In the genomic region with DNA sequence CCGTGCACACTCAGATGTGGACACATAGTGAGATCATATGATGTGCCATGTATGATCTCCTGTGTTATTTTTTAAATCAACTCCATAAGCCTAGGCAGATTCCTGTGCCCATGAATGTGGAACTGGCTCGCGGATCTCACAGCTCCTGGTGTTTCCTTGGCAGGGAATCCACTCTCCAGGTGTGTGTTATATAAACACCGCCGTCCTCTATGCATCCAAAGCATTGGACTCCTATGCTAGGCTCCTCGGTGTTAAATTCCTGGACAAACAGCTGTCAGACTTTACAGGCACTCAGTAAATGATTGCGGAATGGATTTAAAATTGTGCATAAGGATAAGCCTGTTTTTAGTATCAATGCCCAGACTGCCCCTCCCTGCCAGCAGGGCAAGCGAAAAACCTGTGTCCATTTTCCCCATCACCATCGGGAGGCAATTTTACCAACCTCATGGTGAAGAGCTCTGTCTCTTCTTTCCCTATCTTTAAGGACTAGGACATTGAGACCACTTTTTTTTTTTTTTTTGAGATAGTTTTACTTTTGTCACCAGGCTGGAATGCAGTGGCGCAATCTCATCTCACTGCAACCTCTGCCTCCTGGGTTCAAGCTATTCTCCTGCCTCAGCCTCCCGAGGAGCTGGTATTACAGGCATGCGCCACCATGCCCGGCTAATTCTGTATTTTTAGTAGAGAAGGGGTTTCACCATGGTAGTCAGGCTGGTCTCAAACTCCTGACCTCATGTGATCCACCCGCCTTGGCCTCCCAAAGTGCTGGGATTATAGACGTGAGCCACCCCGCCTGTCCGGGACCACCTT, we compare ENCODE assay signal across 22 cellular contexts. TPM values are rescaled to one million over a fixed set of nuclear protein-coding genes. Genes with fewer than 3 reads are reported as not detected.
A peak's percentile ranks its signal among the peaks of the same experiment; 100 is the strongest.
DNase-seq lines count a peak whose midpoint lies in the region; ATAC-seq and TF ChIP-seq lines count a peak whose summit lies in the region.
"Had no signal": no experiment of that assay in that cellular context is flagged by ENCODE, and none has a peak within 500 bp of the region (broad histone marks: within the 10 kb centered on the region; RNA-seq: fewer than 3 reads in every experiment).

No MANE protein-coding gene starts in this region.

- no peak for TF ChIP-seq POLR2A in thyroid gland (IDR thresholded peaks at IDR 0.05)

- ATAC-seq in RWPE2 (ENCODE audit: low read depth) (no peak), left cardiac atrium (no peak)
- ATAC-seq: activated CD8-positive, alpha-beta memory T cell treated with anti-CD3 and anti-CD28 coated beads, Interleukin-2, amount 10 ng/mL, durations not matched to agents 7 days and 5 days; effector memory CD8-positive, alpha-beta T cell had no signal

- H3K27ac ChIP-seq in RWPE2 (ENCODE audit: poor library complexity, severe bottlenecking) (peak overlapping the region; percentile 30), thyroid gland (peak overlapping the region; percentile 34 to 81 (median 66))
- H3K27ac ChIP-seq: ascending aorta, left ventricle myocardium inferior, neutrophil, stomach had no signal

- peaks cover 17% of the 10 kb centered on the region for H3K4me1 ChIP-seq in RWPE2 (ENCODE audit: insufficient read depth, poor library complexity, severe bottlenecking)
- peaks cover 12 to 16% of the 10 kb centered on the region in 2 donors for H3K4me1 ChIP-seq in thyroid gland
- H3K4me1 ChIP-seq: ascending aorta, BE2C, left ventricle myocardium inferior, stomach had no signal

- TF ChIP-seq CTCF in RWPE2 (IDR thresholded peaks at IDR 0.05; ENCODE audit: poor library complexity, severe bottlenecking) (no peak), fibroblast of villous mesenchyme (IDR thresholded peaks at IDR 0.05; ENCODE audit: insufficient read depth, low read depth, low read length) (no peak), thyroid gland (IDR thresholded peaks at IDR 0.05) (peak in 1 of 6 experiments; percentile 20)

- 53 to 65% methylated on average over 17 of the region's 17 CpGs for WGBS in thyroid gland, 2 donors

- H3K9me3 ChIP-seq in RWPE2 (ENCODE audit: severe bottlenecking) (no peaks in the 10 kb centered on the region), thyroid gland (no peaks in the 10 kb centered on the region)
- H3K9me3 ChIP-seq: ascending aorta, BE2C, neutrophil, stomach had no signal

- no peak overlapping the region for H3K4me3 ChIP-seq in H7 (ENCODE audit: insufficient read depth, low read depth, low read length)
- no peak overlapping the region for H3K4me3 ChIP-seq in RWPE2 (ENCODE audit: severe bottlenecking)
- no peak overlapping the region for H3K4me3 ChIP-seq in fibroblast of villous mesenchyme (ENCODE audit: low read depth, low read length)
- no peak overlapping the region for H3K4me3 ChIP-seq in thyroid gland (replicated peaks in 1 of 3)
- H3K4me3 ChIP-seq: ascending aorta, left ventricle myocardium inferior, stomach had no signal

- DNase-seq in H7 (peak; percentile 40), RWPE2 (ENCODE audit: low spot score) (no peak), fibroblast of villous mesenchyme (ENCODE audit: low read depth) (peak; percentile 44), thyroid gland (peak; percentile 81 to 85), dedifferentiated amniotic fluid mesenchymal stem cell (ENCODE audit: extremely low spot score) (no peak), HuH-7.5 (ENCODE audit: low spot score) (no peak), left cardiac atrium (no peak)
- DNase-seq: activated CD4-positive, alpha-beta T cell treated with anti-CD3 and anti-CD28 coated beads, Interleukin-2, amount 10 ng/mL, durations not matched to agents 24 days and 14 days; activated CD8-positive, alpha-beta memory T cell treated with anti-CD3 and anti-CD28 coated beads, Interleukin-2, amount 10 ng/mL, durations not matched to agents 7 days and 5 days; BE2C; effector memory CD8-positive, alpha-beta T cell; left ventricle myocardium inferior; NCI-H1436; NCI-H748 treated with DMSO at 0.1 percent for 48 hours; retina; SHP77 treated with DMSO at 0.1 percent for 48 hours; stomach; T-helper 1 cell had no signal

- H3K36me3 ChIP-seq in H7 (replicated peaks; ENCODE audit: control insufficient read depth, insufficient read depth, low read length) (no peaks in the 10 kb centered on the region), RWPE2 (ENCODE audit: low read depth) (no peaks in the 10 kb centered on the region), thyroid gland (no peaks in the 10 kb centered on the region)
- H3K36me3 ChIP-seq: ascending aorta, BE2C, left ventricle myocardium inferior, neutrophil, stomach had no signal

- intact Hi-C loops in thyroid gland (cut with DNase I) (no loop called here), left cardiac atrium (cut with DNase I) (no loop called here)

- no peaks in the 10 kb centered on the region for H3K27me3 ChIP-seq in H7 (ENCODE audit: control insufficient read depth, insufficient read depth, low read length)
- no peaks in the 10 kb centered on the region for H3K27me3 ChIP-seq in RWPE2 (ENCODE audit: insufficient read depth, poor library complexity, severe bottlenecking)
- H3K27me3 ChIP-seq in thyroid gland = no peaks in the 10 kb centered on the region
- H3K27me3 ChIP-seq: ascending aorta, BE2C, neutrophil had no signal

RNA-seq across cellular contexts. Expression of a gene that starts 23.6 kb away (rescaled TPM):
- total RNA-seq in H7 (2014; rRNA removed; shearing (Covaris generic)) = 1.5 and 1.7 TPM in 2 replicates
- total RNA-seq in fibroblast of villous mesenchyme (0.97 and 2.2 TPM in 2 replicates), thyroid gland (not detected), left cardiac atrium (under 1 TPM in 1 of 2 donors, not detected in 1; 0.06 TPM)
- total RNA-seq: activated CD4-positive, alpha-beta T cell treated with anti-CD3 and anti-CD28 coated beads, Interleukin-2, amount 10 ng/mL, durations not matched to agents 24 days and 14 days; activated CD8-positive, alpha-beta memory T cell treated with anti-CD3 and anti-CD28 coated beads, Interleukin-2, amount 10 ng/mL, durations not matched to agents 7 days and 5 days; activated T-helper 1 cell treated with anti-CD3 and anti-CD28 coated beads, Interleukin-12 subunit alpha, Interleukin-12 subunit beta, Interleukin-2, Interleukin-4 antibody, amounts not matched to agents 30 ng/mL and 10 ng/mL and 1 ng/mL, durations not matched to agents 14 hours and 24 hours and 36 hours; ascending aorta; left ventricle myocardium inferior; MCF 10A had no signal

RNA-seq across cellular contexts. Expression of a gene that starts 36.0 kb away (rescaled TPM):
- 25.3 and 29.7 TPM in 2 replicates for total RNA-seq in H7 (2014; rRNA removed; shearing (Covaris generic))
- total RNA-seq in fibroblast of villous mesenchyme (15.5 and 19.0 TPM in 2 replicates), thyroid gland (10 to 100 TPM in 1 of 4 donors, 1 to 10 TPM in 3; 4.1 to 12.9 (median 6.5) TPM), left cardiac atrium (1 to 10 TPM; 1.8 to 2.2 TPM)
- total RNA-seq: activated CD4-positive, alpha-beta T cell treated with anti-CD3 and anti-CD28 coated beads, Interleukin-2, amount 10 ng/mL, durations not matched to agents 24 days and 14 days; activated CD8-positive, alpha-beta memory T cell treated with anti-CD3 and anti-CD28 coated beads, Interleukin-2, amount 10 ng/mL, durations not matched to agents 7 days and 5 days; activated T-helper 1 cell treated with anti-CD3 and anti-CD28 coated beads, Interleukin-12 subunit alpha, Interleukin-12 subunit beta, Interleukin-2, Interleukin-4 antibody, amounts not matched to agents 30 ng/mL and 10 ng/mL and 1 ng/mL, durations not matched to agents 14 hours and 24 hours and 36 hours; MCF 10A had no signal

Comparison
In these comparisons a context has a peak if more than half of its experiments do, and no peak if none do; other contexts are left out.
1. DNase-seq: peak in H7 (single experiment), fibroblast of villous mesenchyme (single experiment) and thyroid gland (2 of 2); none in RWPE2 (single experiment), dedifferentiated amniotic fluid mesenchymal stem cell (single experiment), HuH-7.5 (single experiment) and left cardiac atrium (single experiment).